7 cellular contexts compared by ENCODE assay signal in genomic region chr12:112013601-112014402, GRCh38. TPM values are rescaled to one million over a fixed set of nuclear protein-coding genes. Genes with fewer than 3 reads are reported as not detected.
A peak's percentile ranks its signal among the peaks of the same experiment; 100 is the strongest.
DNase-seq lines count a peak whose midpoint lies in the region; ATAC-seq and TF ChIP-seq lines count a peak whose summit lies in the region.

No MANE protein-coding gene starts in this region.

- no peaks in the 10 kb centered on the region for H3K27me3 ChIP-seq in right lobe of liver

- WGBS in right lobe of liver (ENCODE audit: insufficient coverage, low coverage, low lambda C conversion rate, missing lambda C conversion rate): 1% methylated on average over 32 of the region's 54 CpGs

- peaks cover 64% of the 10 kb centered on the region for H3K4me1 Mint-ChIP-seq in dendritic cell treated with granulocyte-macrophage colony-stimulating factor and Interleukin-4, amounts not matched to agents 40 ng/mL and 50 ng/mL, for 4 days (ENCODE audit: low read depth)

- H3K9me3 ChIP-seq in right lobe of liver: no peaks in the 10 kb centered on the region

- no peaks in the 10 kb centered on the region for H3K27me3 Mint-ChIP-seq in dendritic cell treated with granulocyte-macrophage colony-stimulating factor and Interleukin-4, amounts not matched to agents 40 ng/mL and 50 ng/mL, for 4 days

- peak; percentile 76 for TF ChIP-seq POLR2A in GM18526 (IDR thresholded peaks at IDR 0.05; ENCODE audit: extremely low read depth, insufficient read length)
- no peak for TF ChIP-seq POLR2A in right lobe of liver (IDR thresholded peaks at IDR 0.05)

- no peak for TF ChIP-seq CTCF in right lobe of liver (IDR thresholded peaks at IDR 0.05)

- H3K4me3 ChIP-seq in right lobe of liver: peak overlapping the region; percentile 87 to 96 (median 93)

- intact Hi-C loops in dendritic cell treated with granulocyte-macrophage colony-stimulating factor and Interleukin-4, amounts not matched to agents 40 ng/mL and 50 ng/mL, for 4 days (cut with micrococcal nuclease): loop anchor here (2.0 to 10.0 kb wide), 3 partner anchors 67 to 371 kb away; partner anchors contain the start of genes HECTD4 and TRAFD1
- intact Hi-C loops in right lobe of liver (cut with DNase I): no loop called here

- ATAC-seq in HG03139 (IDR thresholded peaks at IDR 0.05; ENCODE audit: unreplicated experiment): peak; percentile 14
- peak; percentile 58 to 69 (median 62) for ATAC-seq in right lobe of liver

- H3K9me3 Mint-ChIP-seq in dendritic cell treated with granulocyte-macrophage colony-stimulating factor and Interleukin-4, amounts not matched to agents 40 ng/mL and 50 ng/mL, for 4 days: no peaks in the 10 kb centered on the region

- peaks cover 0 to 22% (median 10%) of the 10 kb centered on the region in 4 donors for H3K4me1 ChIP-seq in right lobe of liver

- peak overlapping the region; percentile 75 to 95 (median 86) for H3K27ac ChIP-seq in right lobe of liver

- H3K27ac Mint-ChIP-seq in dendritic cell treated with granulocyte-macrophage colony-stimulating factor and Interleukin-4, amounts not matched to agents 40 ng/mL and 50 ng/mL, for 4 days: peak overlapping the region; percentile 98

- H3K4me3 Mint-ChIP-seq in dendritic cell treated with granulocyte-macrophage colony-stimulating factor and Interleukin-4, amounts not matched to agents 40 ng/mL and 50 ng/mL, for 4 days: peak overlapping the region; percentile 95

- peaks cover 0 to 17% (median 0%) of the 10 kb centered on the region in 4 donors for H3K36me3 ChIP-seq in right lobe of liver

- DNase-seq in NCI-H446 treated with DMSO at 0.1 percent for 48 hours (lab: John Stamatoyannopoulos, UW): peak; percentile 27
- DNase-seq in activated CD4-positive, alpha-beta T cell treated with anti-CD3 and anti-CD28 coated beads for 48 hours: peak; percentile 81
- DNase-seq in right lobe of liver: peak; percentile 71 to 82 (median 82)
- DNase-seq in stimulated activated CD4-positive, alpha-beta T cell treated with anti-CD3 and anti-CD28 coated beads, Interleukin-4, amount 100 ng/mL, for 48 hours (ENCODE audit: low read depth in 2 of 2): peak; percentile 58 to 64

- H3K36me3 Mint-ChIP-seq in dendritic cell treated with granulocyte-macrophage colony-stimulating factor and Interleukin-4, amounts not matched to agents 40 ng/mL and 50 ng/mL, for 4 days (ENCODE audit: low read depth): peaks cover 82% of the 10 kb centered on the region

RNA-seq across cellular contexts. Expression of gene ERP29, which starts 0.6 kb away (rescaled TPM):
- total RNA-seq in right lobe of liver: 100 to 1,000 TPM in 3 of 6 experiments, 10 to 100 TPM in 3; 41.7 to 124 (median 94.3) TPM

RNA-seq across cellular contexts. Expression of gene TMEM116, which starts 0.8 kb away (rescaled TPM):
- 1 to 10 TPM; 3.6 to 8.9 (median 6.7) TPM for total RNA-seq in right lobe of liver

Comparison
In these comparisons a context has a peak if more than half of its experiments do, and no peak if none do; other contexts are left out.
1. Peak in every context shown above with its lines: DNase-seq, ATAC-seq, H3K4me3 ChIP-seq and H3K27ac ChIP-seq.
2. DNase-seq: peak in every context shown above with its lines; median percentile 82 in right lobe of liver; 81 in activated CD4-positive, alpha-beta T cell treated with anti-CD3 and anti-CD28 coated beads for 48 hours; 61 in stimulated activated CD4-positive, alpha-beta T cell treated with anti-CD3 and anti-CD28 coated beads, Interleukin-4, amount 100 ng/mL, for 48 hours; 27 in NCI-H446 treated with DMSO at 0.1 percent for 48 hours.